In genomic region chr7:17299477-17299991, GRCh38 we compare ENCODE assay signal across 8 cellular contexts. TPM values are rescaled to one million over a fixed set of nuclear protein-coding genes. Genes with fewer than 3 reads are reported as not detected.
DNase-seq lines count a peak whose midpoint lies in the region; ATAC-seq and TF ChIP-seq lines count a peak whose summit lies in the region.

No MANE protein-coding gene starts in this region.

- H3K9me3 ChIP-seq in HUES48 (ENCODE audit: control insufficient read depth, insufficient read depth, low read length) = 0 out of 2 replicates have a peak, but pooled peaks cover 6% of the 10 kb centered on the region
- H3K9me3 ChIP-seq in WERI-Rb-1 (ENCODE audit: severe bottlenecking) = no peaks in the 10 kb centered on the region
- no peaks in the 10 kb centered on the region for H3K9me3 ChIP-seq in esophagus (ENCODE audit: control insufficient read depth in 2 of 2, insufficient read depth in 1 of 2, low read depth in 1 of 2, low read length in 1 of 2)

- DNase-seq in BJ (ENCODE audit: low read depth) (no peak), WERI-Rb-1 (no peak), natural killer cell (no peak), AG08395 (ENCODE audit: low spot score) (no peak), SK-N-DZ (ENCODE audit: low spot score) (no peak)

- no peak for TF ChIP-seq CTCF in BJ (IDR thresholded peaks at IDR 0.05; ENCODE audit: insufficient read depth, low read depth, low read length)
- TF ChIP-seq CTCF in WERI-Rb-1 (IDR thresholded peaks at IDR 0.05; ENCODE audit: low read depth, low read length) = no peak
- TF ChIP-seq CTCF in natural killer cell (IDR thresholded peaks at IDR 0.05) = no peak

- H3K27ac ChIP-seq in HUES48 (ENCODE audit: low read depth, low read length) = no peak overlapping the region
- no peak overlapping the region for H3K27ac ChIP-seq in WERI-Rb-1
- H3K27ac ChIP-seq in esophagus (ENCODE audit: low read depth in 2 of 2, low read length in 1 of 2) = peak overlapping the region; percentile 94 to 98

- H3K9ac ChIP-seq in HUES48 (ENCODE audit: low read depth, low read length) = peak overlapping the region; percentile 80

- peak overlapping the region; percentile 70 to 88 for H3K27ac Mint-ChIP-seq in natural killer cell

- ATAC-seq in GM19324 (IDR thresholded peaks at IDR 0.05; ENCODE audit: low FRiP score, unreplicated experiment) = peak; percentile 8
- ATAC-seq in natural killer cell = peak; percentile 13 to 26 (median 18)

- H3K36me3 ChIP-seq in BJ (ENCODE audit: control insufficient read depth, insufficient read depth, low read length) = no peaks in the 10 kb centered on the region
- no peaks in the 10 kb centered on the region for H3K36me3 ChIP-seq in HUES48 (ENCODE audit: control insufficient read depth, insufficient read depth, low read length)
- H3K36me3 ChIP-seq in WERI-Rb-1 = 0 out of 2 replicates have a peak, but pooled peaks cover 3% of the 10 kb centered on the region
- no peaks in the 10 kb centered on the region for H3K36me3 ChIP-seq in esophagus (ENCODE audit: control insufficient read depth in 2 of 2, insufficient read depth in 2 of 2, low read length in 1 of 2)

- H3K27me3 Mint-ChIP-seq in natural killer cell (ENCODE audit: low read depth in 2 of 2) = no peaks in the 10 kb centered on the region

- H3K36me3 Mint-ChIP-seq in natural killer cell = no peaks in the 10 kb centered on the region

- peaks cover 0 to 2% of the 10 kb centered on the region in 2 donors for H3K9me3 Mint-ChIP-seq in natural killer cell

- intact Hi-C loops in natural killer cell (cut with micrococcal nuclease) = loop anchor here (5.0 kb wide), 1 partner anchor 272 kb away; no protein-coding TSS in a partner anchor

- CTCF ChIA-PET in BJ (lab: Yijun Ruan, JAX) = interaction anchor here (0.6 to 1.2 kb wide), 3 partner anchors 64 to 348 kb away, joined by 3 read pairs; no protein-coding TSS in a partner anchor

- H3K4me1 ChIP-seq in HUES48 (ENCODE audit: control insufficient read depth, insufficient read depth, low read length) = peaks cover 33% of the 10 kb centered on the region
- H3K4me1 ChIP-seq in esophagus (ENCODE audit: control insufficient read depth in 2 of 2, insufficient read depth in 2 of 2, low read length in 1 of 2) = no peaks in the 10 kb centered on the region

- WGBS in esophagus, 2 donors = 1 to 2% methylated on average over 13 of the region's 13 CpGs

- H3K4me3 ChIP-seq in BJ (ENCODE audit: low read depth, low read length) = peak overlapping the region; percentile 98
- peak overlapping the region; percentile 82 for H3K4me3 ChIP-seq in HUES48 (ENCODE audit: low read depth, low read length)
- peak overlapping the region; percentile 89 for H3K4me3 ChIP-seq in WERI-Rb-1 (ENCODE audit: low read depth, low read length)
- H3K4me3 ChIP-seq in esophagus (ENCODE audit: low read depth in 1 of 2, low read length in 2 of 2) = peak overlapping the region; percentile 77 to 100

- H3K4me1 Mint-ChIP-seq in natural killer cell = peaks cover 27% of the 10 kb centered on the region in 2 donors

- POLR2A ChIA-PET in BJ (lab: Charles Lee) = interaction anchor here (0.6 kb wide), 2 partner anchors 103 to 252 kb away, joined by 4 read pairs; no protein-coding TSS in a partner anchor

- peak overlapping the region; percentile 92 for H3K4me3 Mint-ChIP-seq in natural killer cell

- H3K27me3 ChIP-seq in BJ (ENCODE audit: control insufficient read depth, insufficient read depth, low read length) = no peaks in the 10 kb centered on the region
- peaks cover 11% of the 10 kb centered on the region for H3K27me3 ChIP-seq in HUES48 (ENCODE audit: control insufficient read depth, insufficient read depth, low read length)
- H3K27me3 ChIP-seq in WERI-Rb-1 (ENCODE audit: insufficient read depth, low read depth, severe bottlenecking) = no peaks in the 10 kb centered on the region
- H3K27me3 ChIP-seq in esophagus (ENCODE audit: control insufficient read depth in 1 of 2, insufficient read depth in 2 of 2, low read length in 2 of 2) = no peaks in the 10 kb centered on the region

RNA-seq across cellular contexts. Expression of gene AHR, which starts 1.1 kb away (rescaled TPM):
- 5.9 and 13.1 TPM in 2 replicates for polyA plus RNA-seq in BJ (2011; rRNA removed)
- polyA minus RNA-seq in BJ (2011; rRNA and poly(A)+ RNA removed) = 7.2 and 13.5 TPM in 2 replicates
- 1 to 10 TPM; 4.7 to 7.8 TPM for polyA plus RNA-seq in esophagus
- 10 to 100 TPM; 20.7 to 54.7 (median 44.9) TPM for total RNA-seq in natural killer cell
- polyA plus RNA-seq in SK-N-DZ (2014; cell fraction: cytosol; rRNA removed) = 0.01 and 0.07 TPM in 2 replicates
- not detected in 2 replicates for polyA plus RNA-seq in SK-N-DZ (2014; cell fraction: nucleus; rRNA removed)

Comparison
In these comparisons a context has a peak if more than half of its experiments do, and no peak if none do; other contexts are left out.
1. H3K27ac ChIP-seq: peak in esophagus (2 of 2); none in HUES48 (single experiment) and WERI-Rb-1 (single experiment).
2. Peak in every context shown above with its lines, with median percentiles within 50 percentile points of each other: H3K4me3 ChIP-seq.